In the genomic region with DNA sequence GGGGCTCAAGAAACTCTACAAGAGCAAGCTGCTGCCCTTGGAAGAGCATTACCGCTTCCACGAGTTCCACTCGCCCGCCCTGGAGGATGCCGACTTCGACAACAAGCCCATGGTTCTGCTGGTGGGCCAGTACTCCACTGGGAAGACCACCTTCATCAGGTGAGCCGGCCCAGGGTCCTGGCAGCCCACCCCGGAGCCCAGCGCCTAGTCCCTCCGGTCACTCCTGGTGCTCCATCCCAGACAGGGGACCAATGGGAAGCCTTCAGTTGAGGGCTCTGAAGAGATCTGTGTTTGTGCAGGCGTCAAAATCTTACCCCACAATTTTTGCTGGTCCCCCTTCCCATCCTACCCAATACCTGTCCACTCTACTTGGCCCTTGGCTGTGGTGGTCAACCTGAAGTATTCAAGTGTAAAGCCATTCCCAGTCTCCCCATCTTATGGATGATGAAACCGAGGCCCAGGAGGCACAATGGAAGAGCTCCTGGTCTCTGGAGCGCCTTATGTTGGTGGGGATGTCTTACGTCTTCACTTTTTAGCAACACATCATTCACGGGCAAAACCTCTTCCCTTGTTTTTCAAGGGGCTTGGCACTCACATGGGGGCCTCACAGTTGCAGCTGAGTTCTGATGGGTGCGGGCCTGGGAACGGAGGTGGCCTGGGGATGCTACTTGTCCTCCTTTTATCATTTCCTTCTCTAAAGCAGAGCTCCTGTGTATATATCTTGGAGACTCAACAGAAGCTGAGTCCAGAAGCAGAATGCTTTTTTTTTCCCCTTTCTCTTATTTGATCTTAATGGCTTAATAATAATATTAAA, we compare ENCODE assay signal across 1 cellular context.
TF ChIP-seq lines count a peak whose summit lies in the region.

No MANE protein-coding gene starts in this region.

TF ChIP-seq in endothelial cell of umbilical vein, 7 proteins besides CTCF, POLR2A, EP300 and RAD21 (continued from another document):
- no peak for TF ChIP-seq MYC (IDR thresholded peaks at IDR 0.05; ENCODE audit: low read depth, low read length)
- TF ChIP-seq JUN (IDR thresholded peaks at IDR 0.05; ENCODE audit: borderline replicate concordance, insufficient read depth, insufficient read length, low read depth): no peak
- no peak for TF ChIP-seq FOS (IDR thresholded peaks at IDR 0.05; ENCODE audit: borderline replicate concordance, insufficient read depth, low read length)
- TF ChIP-seq GATA2 (IDR thresholded peaks at IDR 0.05; ENCODE audit: insufficient read depth, insufficient read length, low read depth, low read length): no peak
